12 cellular contexts compared by ENCODE assay signal in genomic region chr1:229025576-229025975, GRCh38.
"Had no signal": no experiment of that assay in that cellular context is flagged by ENCODE, and none has a peak within 500 bp of the region (broad histone marks: within the 10 kb centered on the region; RNA-seq: fewer than 3 reads in every experiment).

No MANE protein-coding gene starts in this region.

- H3K4me3 Mint-ChIP-seq: activated naive CD4-positive, alpha-beta T cell treated with anti-CD3 and anti-CD28 coated beads, Interleukin-2, amount 50 U/mL, for 24 hours; activated T-cell treated with anti-CD3 and anti-CD28 coated beads, Interleukin-2, amount 50 U/mL, for 24 hours; effector memory CD8-positive, alpha-beta T cell; mesothelial cell of epicardium; stimulated activated memory B cell treated with anti-CD40 and anti-IgM and Interleukin-4, amounts not matched to agents 10 μg/mL and 1 μg/mL and 100 μg/mL, for 72 hours had no signal

- ATAC-seq: activated CD4-positive, CD25-positive, alpha-beta regulatory T cell treated with anti-CD3 and anti-CD28 coated beads, Interleukin-2, amount 50 U/mL, for 24 hours; effector memory CD8-positive, alpha-beta T cell; stimulated activated memory B cell treated with anti-CD40 and anti-IgM and Interleukin-4, amounts not matched to agents 10 μg/mL and 1 μg/mL and 100 μg/mL, for 72 hours had no signal

- H3K9me3 Mint-ChIP-seq: activated naive CD4-positive, alpha-beta T cell treated with anti-CD3 and anti-CD28 coated beads, Interleukin-2, amount 50 U/mL, for 24 hours; activated T-cell treated with anti-CD3 and anti-CD28 coated beads, Interleukin-2, amount 50 U/mL, for 24 hours; effector memory CD8-positive, alpha-beta T cell; mesothelial cell of epicardium; stimulated activated memory B cell treated with anti-CD40 and anti-IgM and Interleukin-4, amounts not matched to agents 10 μg/mL and 1 μg/mL and 100 μg/mL, for 72 hours had no signal

- H3K36me3 Mint-ChIP-seq: activated naive CD4-positive, alpha-beta T cell treated with anti-CD3 and anti-CD28 coated beads, Interleukin-2, amount 50 U/mL, for 24 hours; mesothelial cell of epicardium; stimulated activated memory B cell treated with anti-CD40 and anti-IgM and Interleukin-4, amounts not matched to agents 10 μg/mL and 1 μg/mL and 100 μg/mL, for 72 hours had no signal

- H3K27ac Mint-ChIP-seq: activated naive CD4-positive, alpha-beta T cell treated with anti-CD3 and anti-CD28 coated beads, Interleukin-2, amount 50 U/mL, for 24 hours; activated T-cell treated with anti-CD3 and anti-CD28 coated beads, Interleukin-2, amount 50 U/mL, for 24 hours; effector memory CD8-positive, alpha-beta T cell; mesothelial cell of epicardium; stimulated activated memory B cell treated with anti-CD40 and anti-IgM and Interleukin-4, amounts not matched to agents 10 μg/mL and 1 μg/mL and 100 μg/mL, for 72 hours had no signal

- H3K36me3 ChIP-seq: colonic mucosa, transverse colon had no signal

- H3K27me3 Mint-ChIP-seq: activated naive CD4-positive, alpha-beta T cell treated with anti-CD3 and anti-CD28 coated beads, Interleukin-2, amount 50 U/mL, for 24 hours; activated T-cell treated with anti-CD3 and anti-CD28 coated beads, Interleukin-2, amount 50 U/mL, for 24 hours; effector memory CD8-positive, alpha-beta T cell had no signal

- H3K4me1 ChIP-seq: colonic mucosa had no signal

- H3K4me3 ChIP-seq: colonic mucosa, hepatocyte, smooth muscle cell, transverse colon had no signal

- H3K27ac ChIP-seq: colonic mucosa, transverse colon had no signal

- H3K9me3 ChIP-seq: colonic mucosa, transverse colon had no signal

- DNase-seq: activated effector memory CD4-positive, alpha-beta T cell treated with Interleukin-2 at 50 U/mL for 16 hours; colonic mucosa; effector memory CD8-positive, alpha-beta T cell; right cardiac atrium; transverse colon had no signal

- H3K27me3 ChIP-seq: colonic mucosa, hepatocyte, transverse colon had no signal
